14 cellular contexts compared by ENCODE assay signal in genomic region chr7:128210036-128210347, GRCh38. TPM values are rescaled to one million over a fixed set of nuclear protein-coding genes. Genes with fewer than 3 reads are reported as not detected.
A peak's percentile ranks its signal among the peaks of the same experiment; 100 is the strongest.
DNase-seq lines count a peak whose midpoint lies in the region; ATAC-seq and TF ChIP-seq lines count a peak whose summit lies in the region.
"Had no signal": no experiment of that assay in that cellular context is flagged by ENCODE, and none has a peak within 500 bp of the region (broad histone marks: within the 10 kb centered on the region; RNA-seq: fewer than 3 reads in every experiment).

No MANE protein-coding gene starts in this region.

- POLR2A ChIA-PET in Panc1 (lab: Charles Lee): interaction anchor here (0.5 to 0.6 kb wide), 2 partner anchors 14 to 292 kb away, joined by 3 to 9 read pairs; no protein-coding TSS in a partner anchor

- H3K36me3 ChIP-seq in heart left ventricle (no peaks in the 10 kb centered on the region), Panc1 (ENCODE audit: control insufficient read depth, insufficient read depth, low read length) (no peaks in the 10 kb centered on the region)

- H3K27me3 ChIP-seq in heart left ventricle (peaks cover 0 to 56% (median 17%) of the 10 kb centered on the region in 9 donors), Panc1 (ENCODE audit: control insufficient read depth, insufficient read depth, low read length) (peaks cover 3% of the 10 kb centered on the region)

- H3K4me1 Mint-ChIP-seq in dendritic cell treated with granulocyte-macrophage colony-stimulating factor and Interleukin-4, amounts not matched to agents 40 ng/mL and 50 ng/mL, for 4 days (ENCODE audit: low read depth): peaks cover 10% of the 10 kb centered on the region

- no peak overlapping the region for H3K4me3 Mint-ChIP-seq in dendritic cell treated with granulocyte-macrophage colony-stimulating factor and Interleukin-4, amounts not matched to agents 40 ng/mL and 50 ng/mL, for 4 days
- H3K4me3 Mint-ChIP-seq: HFFc6 had no signal

- H3K36me3 Mint-ChIP-seq in dendritic cell treated with granulocyte-macrophage colony-stimulating factor and Interleukin-4, amounts not matched to agents 40 ng/mL and 50 ng/mL, for 4 days (ENCODE audit: low read depth): no peaks in the 10 kb centered on the region

- ATAC-seq in Right ventricle myocardium superior (ENCODE audit: poor library complexity) (peak; percentile 17), heart left ventricle (no peak), Panc1 (peak; percentile 5; the same call in 1 of the 2 replicates), HG03025 (IDR thresholded peaks at IDR 0.05; ENCODE audit: low FRiP score, unreplicated experiment) (no peak), GM19467 (IDR thresholded peaks at IDR 0.05; ENCODE audit: unreplicated experiment) (no peak)

- TF ChIP-seq POLR2A in heart left ventricle (IDR thresholded peaks at IDR 0.05): no peak

- H3K27ac ChIP-seq in heart left ventricle: no peak overlapping the region
- no peak overlapping the region for H3K27ac ChIP-seq in Panc1 (ENCODE audit: low read length)
- H3K27ac ChIP-seq: GM23248 had no signal

- BruUV-seq in Panc1 (replicated peaks; lab: Mats Ljungman, UMichigan): no TSS peak

- peaks cover 23% of the 10 kb centered on the region for H3K27me3 Mint-ChIP-seq in dendritic cell treated with granulocyte-macrophage colony-stimulating factor and Interleukin-4, amounts not matched to agents 40 ng/mL and 50 ng/mL, for 4 days

- H3K9me3 Mint-ChIP-seq in dendritic cell treated with granulocyte-macrophage colony-stimulating factor and Interleukin-4, amounts not matched to agents 40 ng/mL and 50 ng/mL, for 4 days: no peaks in the 10 kb centered on the region
- H3K9me3 Mint-ChIP-seq: HFFc6 had no signal

- in situ Hi-C loops in Panc1 (cut with HindIII; ENCODE audit: low pct_unique_long_range_greater_than_20kb, low sequenced_read_pairs): no loop called here

- H3K4me3 ChIP-seq in heart left ventricle: no peak overlapping the region
- no peak overlapping the region for H3K4me3 ChIP-seq in Panc1 (ENCODE audit: low read depth in 2 of 2, low read length in 2 of 2)
- H3K4me3 ChIP-seq: GM23248 had no signal

- intact Hi-C loops in Right ventricle myocardium superior (cut with DNase I) (no loop called here), heart left ventricle (cut with DNase I) (loop anchor here in 2 of 10 donors (5.0 to 10.0 kb wide), 4 partner anchors 73 to 655 kb away; partner anchors contain the start of gene LRRC4 (in 1 of the 2)), Panc1 (cut with micrococcal nuclease; ENCODE audit: unreplicated experiment) (no loop called here)
- intact Hi-C loops in dendritic cell treated with granulocyte-macrophage colony-stimulating factor and Interleukin-4, amounts not matched to agents 40 ng/mL and 50 ng/mL, for 4 days (cut with micrococcal nuclease): no loop called here

- CTCF ChIA-PET in Panc1 (lab: Charles Lee): interaction anchor here (0.5 to 3.7 kb wide), 14 partner anchors 16 to 502 kb away, joined by 3 to 38 read pairs (median 6); no protein-coding TSS in a partner anchor

- DNase-seq in Right ventricle myocardium superior: no peak
- DNase-seq in heart left ventricle: no peak
- DNase-seq in Panc1 (ENCODE audit: low read depth, low spot score): no peak
- DNase-seq in HuH-7.5 (ENCODE audit: low spot score): no peak
- DNase-seq: NCI-H446 treated with DMSO at 0.1 percent for 48 hours had no signal

- WGBS in heart left ventricle, 4 donors: 20 to 40% (median 33%) methylated on average over 3 of the region's 3 CpGs

- H3K27ac Mint-ChIP-seq in dendritic cell treated with granulocyte-macrophage colony-stimulating factor and Interleukin-4, amounts not matched to agents 40 ng/mL and 50 ng/mL, for 4 days: peak overlapping the region; percentile 18
- H3K27ac Mint-ChIP-seq: HFFc6 had no signal

- peaks cover 0 to 2% (median 0%) of the 10 kb centered on the region in 12 donors for H3K4me1 ChIP-seq in heart left ventricle
- no peaks in the 10 kb centered on the region; the same call in 1 of the 2 replicates for H3K4me1 ChIP-seq in Panc1 (ENCODE audit: control insufficient read depth, insufficient read depth, low read length)

- no peak for TF ChIP-seq CTCF in heart left ventricle (IDR thresholded peaks at IDR 0.05)
- TF ChIP-seq CTCF in Panc1 (IDR thresholded peaks at IDR 0.05): no peak; the same call in none of the 2 replicates

- H3K9me3 ChIP-seq in heart left ventricle (no peaks in the 10 kb centered on the region), Panc1 (ENCODE audit: control insufficient read depth, insufficient read depth, low read depth, low read length) (no peaks in the 10 kb centered on the region)

RNA-seq across cellular contexts. Expression of gene LEP, which starts 31.1 kb away (rescaled TPM):
- total RNA-seq in Right ventricle myocardium superior (0.86 TPM), heart left ventricle (1 to 10 TPM in 3 of 9 donors, under 1 TPM in 3, not detected in 3; 0.13 to 8.4 (median 1.3) TPM), Panc1 (2021; ENCODE audit: unreplicated experiment) (not detected)
- under 1 TPM; 0.12 to 0.34 TPM for polyA plus RNA-seq in heart left ventricle
- polyA plus RNA-seq in Panc1 (2012; ENCODE audit: insufficient read length): 0.08 TPM
- total RNA-seq: A673, Calu3, HFFc6, RPMI7951, SK-MEL-5 had no signal

Comparison
In these comparisons a context has a peak if more than half of its experiments do, and no peak if none do; other contexts are left out.
1. ATAC-seq: peak in Right ventricle myocardium superior (single experiment) and Panc1 (single experiment); none in heart left ventricle (0 of 4), HG03025 (single experiment) and GM19467 (single experiment).